In genomic region chr7:97971120-97971989, GRCh38 we compare ENCODE assay signal across 8 cellular contexts. TPM values are rescaled to one million over a fixed set of nuclear protein-coding genes. Genes with fewer than 3 reads are reported as not detected.
DNase-seq lines count a peak whose midpoint lies in the region; ATAC-seq and TF ChIP-seq lines count a peak whose summit lies in the region.

No MANE protein-coding gene starts in this region.

- H3K4me3 ChIP-seq in esophagus squamous epithelium = peak overlapping the region; percentile 79 to 99 (median 86)

- peaks cover 0 to 36% (median 3%) of the 10 kb centered on the region in 3 donors for H3K4me1 ChIP-seq in esophagus squamous epithelium

- TF ChIP-seq EP300 in Ishikawa (IDR thresholded peaks at IDR 0.05; ENCODE audit: borderline replicate concordance) = no peak

- DNase-seq in NCI-H1417 (lab: John Stamatoyannopoulos, UW) = peak in 2 of 3 experiments; percentile 34 to 76
- no peak for DNase-seq in NCI-H1417 treated with DMSO at 0.1 percent for 48 hours (lab: John Stamatoyannopoulos, UW)
- no peak for DNase-seq in activated B cell treated with CpG ODN at 0.5 μM for 24 hours
- no peak for DNase-seq in esophagus squamous epithelium (lab: John Stamatoyannopoulos, UW)
- DNase-seq in natural killer cell treated with Interleukin-12 subunit alpha and Interleukin-12 subunit beta and Interleukin-15 and Interleukin-18, amount 100 ng/mL, for 72 hours (ENCODE audit: low spot score) = peak; percentile 67
- DNase-seq in NCI-H1930 (lab: John Stamatoyannopoulos, UW) = no peak

- TF ChIP-seq RAD21 in Ishikawa (IDR thresholded peaks at IDR 0.05; ENCODE audit: low read depth) = no peak

- intact Hi-C loops in activated B cell treated with CpG ODN at 0.5 μM for 24 hours (cut with micrococcal nuclease) (loop anchor here (5.0 kb wide), 1 partner anchor 136 kb away; the partner anchor contains the start of gene LMTK2), esophagus squamous epithelium (cut with DNase I) (no loop called here)

- peak overlapping the region; percentile 92 for H3K4me3 Mint-ChIP-seq in activated B cell treated with CpG ODN at 0.5 μM for 24 hours
- peak overlapping the region; percentile 98 for H3K4me3 Mint-ChIP-seq in natural killer cell treated with Interleukin-12 subunit alpha and Interleukin-12 subunit beta and Interleukin-15 and Interleukin-18, amount 100 ng/mL, for 72 hours

- H3K9me3 Mint-ChIP-seq in activated B cell treated with CpG ODN at 0.5 μM for 24 hours = peaks cover 2% of the 10 kb centered on the region
- H3K9me3 Mint-ChIP-seq in natural killer cell treated with Interleukin-12 subunit alpha and Interleukin-12 subunit beta and Interleukin-15 and Interleukin-18, amount 100 ng/mL, for 72 hours = no peaks in the 10 kb centered on the region

- peaks cover 2% of the 10 kb centered on the region for H3K27me3 Mint-ChIP-seq in activated B cell treated with CpG ODN at 0.5 μM for 24 hours
- no peaks in the 10 kb centered on the region for H3K27me3 Mint-ChIP-seq in natural killer cell treated with Interleukin-12 subunit alpha and Interleukin-12 subunit beta and Interleukin-15 and Interleukin-18, amount 100 ng/mL, for 72 hours

- H3K4me1 Mint-ChIP-seq in activated B cell treated with CpG ODN at 0.5 μM for 24 hours = peaks cover 22% of the 10 kb centered on the region
- peaks cover 11 to 15% of the 10 kb centered on the region in 2 donors for H3K4me1 Mint-ChIP-seq in natural killer cell treated with Interleukin-12 subunit alpha and Interleukin-12 subunit beta and Interleukin-15 and Interleukin-18, amount 100 ng/mL, for 72 hours (ENCODE audit: low read depth in 2 of 2)

- WGBS in esophagus squamous epithelium, 2 donors = 23 to 26% methylated on average over 17 to 25 of the region's 26 CpGs

- no peaks in the 10 kb centered on the region for H3K9me3 ChIP-seq in esophagus squamous epithelium

- no peak for TF ChIP-seq POLR2A in esophagus squamous epithelium (IDR thresholded peaks at IDR 0.05)

- H3K27me3 ChIP-seq in esophagus squamous epithelium = no peaks in the 10 kb centered on the region

- TF ChIP-seq CTCF in activated B cell treated with CpG ODN at 0.5 μM for 24 hours (IDR thresholded peaks at IDR 0.05) = no peak
- TF ChIP-seq CTCF in esophagus squamous epithelium (IDR thresholded peaks at IDR 0.05) = no peak

- H3K36me3 Mint-ChIP-seq in activated B cell treated with CpG ODN at 0.5 μM for 24 hours (ENCODE audit: low read depth) = peaks cover 40% of the 10 kb centered on the region
- H3K36me3 Mint-ChIP-seq in natural killer cell treated with Interleukin-12 subunit alpha and Interleukin-12 subunit beta and Interleukin-15 and Interleukin-18, amount 100 ng/mL, for 72 hours = peaks cover 1% of the 10 kb centered on the region

- peak overlapping the region; percentile 91 for H3K27ac Mint-ChIP-seq in activated B cell treated with CpG ODN at 0.5 μM for 24 hours
- H3K27ac Mint-ChIP-seq in natural killer cell treated with Interleukin-12 subunit alpha and Interleukin-12 subunit beta and Interleukin-15 and Interleukin-18, amount 100 ng/mL, for 72 hours = peak overlapping the region; percentile 94 to 96

- CTCF ChIA-PET in activated B cell treated with CpG ODN at 0.5 μM for 24 hours (lab: Charles Lee) = no interaction called here

- peak; percentile 19 for ATAC-seq in GM21786 (IDR thresholded peaks at IDR 0.05; ENCODE audit: unreplicated experiment)
- ATAC-seq in activated B cell treated with CpG ODN at 0.5 μM for 24 hours (ENCODE audit: low read depth) = peak; percentile 44
- ATAC-seq in natural killer cell treated with Interleukin-12 subunit alpha and Interleukin-12 subunit beta and Interleukin-15 and Interleukin-18, amount 100 ng/mL, for 72 hours = peak; percentile 68 to 76

- peak overlapping the region; percentile 80 to 91 (median 85) for H3K27ac ChIP-seq in esophagus squamous epithelium

- POLR2A ChIA-PET in activated B cell treated with CpG ODN at 0.5 μM for 24 hours (lab: Charles Lee) = interaction anchor here (0.7 to 1.4 kb wide), 4 partner anchors 35 to 855 kb away, joined by 3 to 5 read pairs (median 4); partner anchors contain the start of genes ASNS and SDHAF3

- H3K36me3 ChIP-seq in esophagus squamous epithelium = peaks cover 0 to 38% (median 0%) of the 10 kb centered on the region in 3 donors

TF ChIP-seq in Ishikawa, 13 proteins besides CTCF, POLR2A, EP300 and RAD21:
- no peak for TF ChIP-seq FOXM1 (IDR thresholded peaks at IDR 0.05; ENCODE audit: borderline replicate concordance, low read depth)
- TF ChIP-seq MAX (IDR thresholded peaks at IDR 0.05) = peak; percentile 41; the same call in 1 of the 2 replicates

RNA-seq across cellular contexts. Expression of gene OCM2, which starts 18.6 kb away (rescaled TPM):
- total RNA-seq in activated B cell treated with CpG ODN at 0.5 μM for 24 hours = not detected in 2 replicates
- not detected for total RNA-seq in esophagus squamous epithelium
- not detected for total RNA-seq in natural killer cell treated with Interleukin-12 subunit alpha and Interleukin-12 subunit beta and Interleukin-15 and Interleukin-18, amount 100 ng/mL, for 72 hours

Comparison
In these comparisons a context has a peak if more than half of its experiments do, and no peak if none do; other contexts are left out.
1. DNase-seq: peak in NCI-H1417 (2 of 3) and natural killer cell treated with Interleukin-12 subunit alpha and Interleukin-12 subunit beta and Interleukin-15 and Interleukin-18, amount 100 ng/mL, for 72 hours (single experiment); none in NCI-H1417 treated with DMSO at 0.1 percent for 48 hours (single experiment), activated B cell treated with CpG ODN at 0.5 μM for 24 hours (single experiment), esophagus squamous epithelium (single experiment) and NCI-H1930 (0 of 2).
2. ATAC-seq: peak in every context shown above with its lines; median percentile 72 in natural killer cell treated with Interleukin-12 subunit alpha and Interleukin-12 subunit beta and Interleukin-15 and Interleukin-18, amount 100 ng/mL, for 72 hours; 44 in activated B cell treated with CpG ODN at 0.5 μM for 24 hours; 19 in GM21786.